Comparison of ENCODE assay signal across 9 cellular contexts in genomic region chr12:126874427-126875026, GRCh38.
DNase-seq lines count a peak whose midpoint lies in the region; ATAC-seq and TF ChIP-seq lines count a peak whose summit lies in the region.
"Had no signal": no experiment of that assay in that cellular context is flagged by ENCODE, and none has a peak within 500 bp of the region (broad histone marks: within the 10 kb centered on the region; RNA-seq: fewer than 3 reads in every experiment).

No MANE protein-coding gene starts in this region.

- H3K9me3 ChIP-seq in RWPE2 (ENCODE audit: severe bottlenecking) = no peaks in the 10 kb centered on the region
- no peaks in the 10 kb centered on the region for H3K9me3 ChIP-seq in psoas muscle

- WGBS in psoas muscle, 3 donors = 23 to 28% (median 26%) methylated on average over 8 of the region's 8 CpGs

- H3K4me3 ChIP-seq in RWPE2 (ENCODE audit: severe bottlenecking) (no peak overlapping the region), psoas muscle (no peak overlapping the region)

- peak; percentile 43 for DNase-seq in CMK (ENCODE audit: low read depth)
- peak in 69 of 76 experiments; percentile 3 to 82 (median 56) for DNase-seq in HUDEP-2 (lab: John Stamatoyannopoulos, UW; ENCODE audit: unreplicated experiment in 76 of 76)
- DNase-seq in RWPE2 (ENCODE audit: low spot score) = no peak
- peak; percentile 24 for DNase-seq in activated gamma-delta T cell (lab: John Stamatoyannopoulos, UW)
- DNase-seq in Right ventricle myocardium superior = peak; percentile 71
- DNase-seq in psoas muscle = peak; percentile 46 to 58
- DNase-seq: IMR-90 had no signal

- intact Hi-C loops in Right ventricle myocardium superior (cut with DNase I) = loop anchor here (10.0 kb wide), 2 partner anchors 1340 to 1690 kb away; partner anchors contain the start of gene TMEM132B
- intact Hi-C loops in psoas muscle (cut with DNase I) = loop anchor here (2.0 to 5.0 kb wide), 2 partner anchors 1692 kb away; no protein-coding TSS in a partner anchor

- H3K36me3 ChIP-seq in RWPE2 (ENCODE audit: low read depth) (no peaks in the 10 kb centered on the region), psoas muscle (ENCODE audit: insufficient read depth in 1 of 2, low read depth in 1 of 2) (no peaks in the 10 kb centered on the region)

- H3K4me1 ChIP-seq in RWPE2 (ENCODE audit: insufficient read depth, poor library complexity, severe bottlenecking) (no peaks in the 10 kb centered on the region), psoas muscle (no peaks in the 10 kb centered on the region)

- TF ChIP-seq CTCF in RWPE2 (IDR thresholded peaks at IDR 0.05; ENCODE audit: poor library complexity, severe bottlenecking) (peak; percentile 93), psoas muscle (IDR thresholded peaks at IDR 0.05) (peak; percentile 69)

- no peaks in the 10 kb centered on the region for H3K27me3 ChIP-seq in RWPE2 (ENCODE audit: insufficient read depth, poor library complexity, severe bottlenecking)
- no peaks in the 10 kb centered on the region for H3K27me3 ChIP-seq in psoas muscle (ENCODE audit: insufficient read depth in 3 of 3, low read length in 2 of 3)

- H3K27ac ChIP-seq in RWPE2 (ENCODE audit: poor library complexity, severe bottlenecking) = no peak overlapping the region
- H3K27ac ChIP-seq in psoas muscle = no peak overlapping the region

- ATAC-seq in GM19397 (IDR thresholded peaks at IDR 0.05; ENCODE audit: unreplicated experiment) = peak; percentile 85
- peak; percentile 80 for ATAC-seq in RWPE2 (ENCODE audit: low read depth)
- peak; percentile 68 for ATAC-seq in Right ventricle myocardium superior (ENCODE audit: poor library complexity)
- ATAC-seq in psoas muscle = no peak
- ATAC-seq in HG03439 (IDR thresholded peaks at IDR 0.05; ENCODE audit: unreplicated experiment) = no peak

Comparison
In these comparisons a context has a peak if more than half of its experiments do, and no peak if none do; other contexts are left out.
1. ATAC-seq: peak in GM19397 (single experiment), RWPE2 (single experiment) and Right ventricle myocardium superior (single experiment); none in psoas muscle (0 of 4) and HG03439 (single experiment).